26 cellular contexts compared by ENCODE assay signal in the genomic region with DNA sequence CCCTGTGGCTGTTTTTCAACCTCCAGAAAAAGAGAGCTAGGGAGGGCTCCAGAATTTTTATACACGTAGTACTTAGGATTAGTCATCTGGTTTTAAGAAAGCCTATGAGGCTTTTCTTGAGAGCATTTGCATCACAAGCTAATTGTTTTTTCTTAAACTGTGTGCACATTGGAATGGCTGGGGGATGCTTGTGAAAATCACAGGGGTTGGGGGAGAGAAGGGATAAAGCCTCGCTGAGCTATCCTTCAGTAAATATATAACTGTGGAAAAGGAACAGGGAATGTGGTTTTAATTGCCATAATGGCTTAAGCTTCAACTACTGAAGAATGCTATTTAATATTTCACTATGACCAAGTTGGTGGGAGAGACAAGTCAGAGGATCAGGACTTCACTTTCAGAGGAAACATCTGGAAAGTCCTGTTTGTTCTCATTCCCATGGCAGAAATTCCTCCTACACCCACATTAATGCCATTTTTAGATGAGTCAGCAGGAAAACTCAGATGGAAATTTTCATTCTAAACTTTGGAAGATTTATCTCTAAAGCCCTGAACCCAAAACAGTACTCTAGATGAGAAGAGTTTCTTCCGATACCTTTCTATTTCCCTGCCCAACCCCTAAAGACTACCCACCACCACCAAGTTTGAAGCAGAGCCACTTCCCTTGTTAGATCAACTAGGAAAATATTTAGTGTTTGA.
DNase-seq lines count a peak whose midpoint lies in the region; ATAC-seq, FAIRE-seq and TF ChIP-seq lines count a peak whose summit lies in the region.
"Had no signal": no experiment of that assay in that cellular context is flagged by ENCODE, and none has a peak within 500 bp of the region (broad histone marks: within the 10 kb centered on the region; RNA-seq: fewer than 3 reads in every experiment).

No MANE protein-coding gene starts in this region.

- no peak for TF ChIP-seq EP300 in HepG2 (IDR thresholded peaks at IDR 0.05; ENCODE audit: low read depth in 2 of 2, low read length in 2 of 2)
- no peak for TF ChIP-seq EP300 in HepG2 (CRISPR knock-in tag; IDR thresholded peaks at IDR 0.05; ENCODE audit: borderline replicate concordance)

- no peaks in the 10 kb centered on the region for H3K27me3 Mint-ChIP-seq in type B pancreatic cell
- no peaks in the 10 kb centered on the region for H3K27me3 Mint-ChIP-seq in activated T-cell treated with anti-CD3 and anti-CD28 coated beads, Interleukin-2, amount 50 U/mL, for 24 hours
- H3K27me3 Mint-ChIP-seq: B cell; CD4-positive, alpha-beta T cell; IgD-negative memory B cell had no signal

- H3K27ac ChIP-seq in HepG2 (ENCODE audit: extremely low read length, insufficient read depth, low read length), result no peak overlapping the region
- no peak overlapping the region for H3K27ac ChIP-seq in right lobe of liver
- no peak overlapping the region for H3K27ac ChIP-seq in mesendoderm (ENCODE audit: low read depth, low read length)
- H3K27ac ChIP-seq: HL-60 had no signal

- H3K36me3 Mint-ChIP-seq in type B pancreatic cell, result no peaks in the 10 kb centered on the region
- H3K36me3 Mint-ChIP-seq in activated T-cell treated with anti-CD3 and anti-CD28 coated beads, Interleukin-2, amount 50 U/mL, for 24 hours (ENCODE audit: low read depth), result no peaks in the 10 kb centered on the region
- H3K36me3 Mint-ChIP-seq: IgD-negative memory B cell had no signal

- H3K4me3 Mint-ChIP-seq in type B pancreatic cell, result peak overlapping the region; percentile 46
- H3K4me3 Mint-ChIP-seq in activated T-cell treated with anti-CD3 and anti-CD28 coated beads, Interleukin-2, amount 50 U/mL, for 24 hours, result no peak overlapping the region
- H3K4me3 Mint-ChIP-seq: B cell; CD4-positive, alpha-beta T cell; IgD-negative memory B cell had no signal

- no peak overlapping the region for H3K56ac ChIP-seq in mesendoderm (ENCODE audit: low read length)

- H3K23ac ChIP-seq in mesendoderm (ENCODE audit: low read length), result no peak overlapping the region

- no peaks in the 10 kb centered on the region for H3K79me1 ChIP-seq in mesendoderm (ENCODE audit: low read length)

- H3K4me1 ChIP-seq in HepG2 (ENCODE audit: insufficient read depth, low read length), result no peaks in the 10 kb centered on the region
- no peaks in the 10 kb centered on the region for H3K4me1 ChIP-seq in right lobe of liver
- no peaks in the 10 kb centered on the region for H3K4me1 ChIP-seq in mesendoderm (ENCODE audit: control insufficient read depth, low read depth, low read length)
- H3K4me1 ChIP-seq: Caco-2 had no signal

- H4K20me1 ChIP-seq in HepG2 (ENCODE audit: insufficient read depth, low read length), result no peaks in the 10 kb centered on the region

- CTCF ChIA-PET in HepG2 (lab: Yijun Ruan, JAX; ENCODE audit: low intra/inter-chr PET ratio, low total read pairs), result no interaction called here

- no peak overlapping the region for H3K4ac ChIP-seq in mesendoderm (ENCODE audit: low read depth, low read length)

- WGBS in HepG2 (ENCODE audit: low lambda C conversion rate), result 42% methylated on average over 3 of the region's 3 CpGs
- WGBS in right lobe of liver (ENCODE audit: insufficient coverage, low coverage, low lambda C conversion rate, missing lambda C conversion rate), result 52% methylated on average over 3 of the region's 3 CpGs
- no CpG with 5 or more reads among the region's 3 CpGs for WGBS in mesendoderm (ENCODE audit: extremely low coverage, insufficient coverage, low lambda C conversion rate)

- intact Hi-C loops in HepG2 (cut with micrococcal nuclease; ENCODE audit: unreplicated experiment), result no loop called here
- intact Hi-C loops in right lobe of liver (cut with DNase I), result no loop called here

- no peak overlapping the region for H2BK120ac ChIP-seq in mesendoderm (ENCODE audit: low read depth, low read length)

- DNase-seq in HepG2 (ENCODE audit: low spot score), result no peak
- no peak for DNase-seq in right lobe of liver
- peak; percentile 27 for DNase-seq in epithelial cell of esophagus (ENCODE audit: low read depth)
- DNase-seq in mesendoderm, result peak; percentile 3
- DNase-seq in type B pancreatic cell (ENCODE audit: extremely low spot score, unreplicated experiment), result no peak
- DNase-seq in CD1c-positive myeloid dendritic cell (ENCODE audit: extremely low spot score), result no peak
- no peak for DNase-seq in activated T-cell treated with anti-CD3 and anti-CD28 coated beads, Interleukin-2, amount 50 U/mL, for 24 hours
- DNase-seq in G401 (ENCODE audit: low spot score), result no peak
- DNase-seq: 8988T; Caco-2; CD4-positive, alpha-beta T cell; GDM1; H7; Kasumi-1; MG63; NCI-H1092; NCI-H1436 treated with DMSO at 0.1 percent for 48 hours; NCI-H2029; NCI-H2171; NCI-H446 treated with DMSO at 0.1 percent for 48 hours; NCI-H774; RPMI8226; SHP77 treated with DMSO at 0.1 percent for 48 hours had no signal

- H2AK5ac ChIP-seq in mesendoderm (ENCODE audit: low read length), result no peak overlapping the region

- POLR2A ChIA-PET in HepG2 (lab: Yijun Ruan, JAX), result no interaction called here

- H3K9me3 ChIP-seq in HepG2 (ENCODE audit: low read length), result peaks cover 21% of the 10 kb centered on the region
- no peaks in the 10 kb centered on the region for H3K9me3 ChIP-seq in right lobe of liver
- H3K9me3 ChIP-seq: Caco-2 had no signal

- no peak overlapping the region for H2AFZ ChIP-seq in HepG2 (ENCODE audit: low read length)

- H4K5ac ChIP-seq in mesendoderm (ENCODE audit: low read length), result no peak overlapping the region

- no peak overlapping the region for H4K8ac ChIP-seq in mesendoderm (ENCODE audit: low read depth, low read length)

- TF ChIP-seq RAD21 in HepG2 (CRISPR knock-in tag; IDR thresholded peaks at IDR 0.05), result no peak

- H3K27me3 ChIP-seq in HepG2 (ENCODE audit: control insufficient read depth in 1 of 2, insufficient read depth in 2 of 2, low read length in 2 of 2) (no peaks in the 10 kb centered on the region), right lobe of liver (no peaks in the 10 kb centered on the region), mesendoderm (ENCODE audit: insufficient read depth, low read length, poor library complexity) (no peaks in the 10 kb centered on the region)
- H3K27me3 ChIP-seq: MG63 had no signal

- H3K9me3 Mint-ChIP-seq in type B pancreatic cell, result peaks cover 8% of the 10 kb centered on the region
- peaks cover 15% of the 10 kb centered on the region for H3K9me3 Mint-ChIP-seq in activated T-cell treated with anti-CD3 and anti-CD28 coated beads, Interleukin-2, amount 50 U/mL, for 24 hours

- BruUV-seq in HepG2 (replicated peaks; lab: Mats Ljungman, UMichigan), result no TSS peak

- TF ChIP-seq POLR2A in HepG2 (IDR thresholded peaks at IDR 0.05; ENCODE audit: insufficient read depth in 1 of 2, low read depth in 2 of 2, low read length in 2 of 2), result no peak
- TF ChIP-seq POLR2A in right lobe of liver (IDR thresholded peaks at IDR 0.05), result no peak

- H3K4me3 ChIP-seq in HepG2 (replicated peaks in 1 of 3; ENCODE audit: insufficient read depth in 1 of 3, low read depth in 2 of 3, low read length in 3 of 3) (no peak overlapping the region), right lobe of liver (no peak overlapping the region), epithelial cell of esophagus (ENCODE audit: low read length) (no peak overlapping the region), mesendoderm (ENCODE audit: low read length) (no peak overlapping the region)
- H3K4me3 ChIP-seq: MG63 had no signal

- H3K9ac ChIP-seq in HepG2 (ENCODE audit: insufficient read depth, low read depth, low read length) (no peak overlapping the region), mesendoderm (ENCODE audit: low read length) (no peak overlapping the region)

- H3K79me2 ChIP-seq in HepG2 (ENCODE audit: insufficient read depth, low read length), result no peaks in the 10 kb centered on the region
- no peaks in the 10 kb centered on the region for H3K79me2 ChIP-seq in mesendoderm (ENCODE audit: control insufficient read depth, insufficient read depth, low read length)

- peak overlapping the region; percentile 82 for H3K27ac Mint-ChIP-seq in type B pancreatic cell
- H3K27ac Mint-ChIP-seq in activated T-cell treated with anti-CD3 and anti-CD28 coated beads, Interleukin-2, amount 50 U/mL, for 24 hours, result no peak overlapping the region
- H3K27ac Mint-ChIP-seq: B cell; CD4-positive, alpha-beta T cell; IgD-negative memory B cell had no signal

- TF ChIP-seq CTCF in HepG2 (CRISPR knock-in tag; IDR thresholded peaks at IDR 0.05) (no peak), right lobe of liver (IDR thresholded peaks at IDR 0.05) (no peak), epithelial cell of esophagus (IDR thresholded peaks at IDR 0.05; ENCODE audit: insufficient read depth, low read depth, low read length, missing control alignments) (no peak), type B pancreatic cell (conservative IDR thresholded peaks at IDR 0.05) (no peak)

- no peak overlapping the region for H3K4me2 ChIP-seq in HepG2 (ENCODE audit: low read depth, low read length)
- no peak overlapping the region for H3K4me2 ChIP-seq in mesendoderm (ENCODE audit: low read length)

- H3K36me3 ChIP-seq in HepG2 (replicated peaks in 1 of 2; ENCODE audit: control insufficient read depth in 1 of 2, insufficient read depth in 2 of 2, low read length in 2 of 2), result no peaks in the 10 kb centered on the region
- no peaks in the 10 kb centered on the region for H3K36me3 ChIP-seq in right lobe of liver
- no peaks in the 10 kb centered on the region for H3K36me3 ChIP-seq in mesendoderm (ENCODE audit: control insufficient read depth, insufficient read depth, low read length)
- H3K36me3 ChIP-seq: MG63 had no signal

- H2BK5ac ChIP-seq in mesendoderm (ENCODE audit: low read length), result no peak overlapping the region

- in situ Hi-C loops in HepG2 (cut with HindIII; ENCODE audit: extremely low pct_ligation_motif_present, low pct_unique_long_range_greater_than_20kb) (no loop called here), G401 (cut with HindIII; ENCODE audit: low sequenced_read_pairs) (no loop called here)

- ATAC-seq in HepG2 (no peak), right lobe of liver (no peak)

- H3K4me1 Mint-ChIP-seq in type B pancreatic cell (ENCODE audit: unreplicated experiment), result peaks cover 12% of the 10 kb centered on the region
- no peaks in the 10 kb centered on the region for H3K4me1 Mint-ChIP-seq in activated T-cell treated with anti-CD3 and anti-CD28 coated beads, Interleukin-2, amount 50 U/mL, for 24 hours (ENCODE audit: low read depth)
- H3K4me1 Mint-ChIP-seq: B cell, IgD-negative memory B cell had no signal

- FAIRE-seq in HepG2 (lab: Jason Lieb, UNC), result no peak

- H3K18ac ChIP-seq in mesendoderm (ENCODE audit: low read length), result no peak overlapping the region

- no peak overlapping the region for H2BK15ac ChIP-seq in mesendoderm (replicated peaks; ENCODE audit: low read depth)

TF ChIP-seq in HepG2, 621 proteins besides CTCF, POLR2A, EP300 and RAD21 (continues in another document):
- no peak for TF ChIP-seq ZNF598 (CRISPR knock-in tag; IDR thresholded peaks at IDR 0.05; ENCODE audit: borderline replicate concordance)
- no peak for TF ChIP-seq ZNF205 (CRISPR knock-in tag; IDR thresholded peaks at IDR 0.05)
- no peak for TF ChIP-seq ZNF431 (CRISPR knock-in tag; IDR thresholded peaks at IDR 0.05; ENCODE audit: borderline replicate concordance, low read depth)
- TF ChIP-seq ZNF790 (CRISPR knock-in tag; IDR thresholded peaks at IDR 0.05; ENCODE audit: borderline replicate concordance), result no peak
- no peak for TF ChIP-seq FOXP1 (IDR thresholded peaks at IDR 0.05)
- no peak for TF ChIP-seq FOXP1 (CRISPR knock-in tag; IDR thresholded peaks at IDR 0.05)
- no peak for TF ChIP-seq CAMTA2 (CRISPR knock-in tag; IDR thresholded peaks at IDR 0.05; ENCODE audit: borderline replicate concordance)

Comparison
In these comparisons a context has a peak if more than half of its experiments do, and no peak if none do; other contexts are left out.
1. DNase-seq: peak in epithelial cell of esophagus (single experiment) and mesendoderm (single experiment); none in HepG2 (single experiment), right lobe of liver (0 of 3), type B pancreatic cell (single experiment), CD1c-positive myeloid dendritic cell (single experiment), activated T-cell treated with anti-CD3 and anti-CD28 coated beads, Interleukin-2, amount 50 U/mL, for 24 hours (single experiment) and G401 (single experiment).